12 cellular contexts compared by ENCODE assay signal in genomic region chr6:25312703-25313102, GRCh38. TPM values are rescaled to one million over a fixed set of nuclear protein-coding genes. Genes with fewer than 3 reads are reported as not detected.
DNase-seq lines count a peak whose midpoint lies in the region; ATAC-seq, FAIRE-seq and TF ChIP-seq lines count a peak whose summit lies in the region.
"Had no signal": no experiment of that assay in that cellular context is flagged by ENCODE, and none has a peak within 500 bp of the region (broad histone marks: within the 10 kb centered on the region; RNA-seq: fewer than 3 reads in every experiment).

No MANE protein-coding gene starts in this region.

- H3K79me2 ChIP-seq in ACC112 (ENCODE audit: control insufficient read depth, insufficient read depth, low read length, unreplicated experiment), result peaks cover 4% of the 10 kb centered on the region

- no peaks in the 10 kb centered on the region for H3K36me3 ChIP-seq in ACC112 (ENCODE audit: insufficient read depth, low read length)

- H3K9me3 Mint-ChIP-seq in brain, result no peaks in the 10 kb centered on the region
- no peaks in the 10 kb centered on the region for H3K9me3 Mint-ChIP-seq in stimulated activated naive B cell treated with anti-CD40 and anti-IgM and Interleukin-4, amounts not matched to agents 10 μg/mL and 1 μg/mL and 100 μg/mL, for 72 hours

- H3K4me1 ChIP-seq in ACC112 (ENCODE audit: control insufficient read depth, insufficient read depth, low read length, unreplicated experiment), result peaks cover 30% of the 10 kb centered on the region

- no peaks in the 10 kb centered on the region for H3K36me3 Mint-ChIP-seq in brain
- no peaks in the 10 kb centered on the region for H3K36me3 Mint-ChIP-seq in stimulated activated naive B cell treated with anti-CD40 and anti-IgM and Interleukin-4, amounts not matched to agents 10 μg/mL and 1 μg/mL and 100 μg/mL, for 72 hours

- DNase-seq in HS-5 (ENCODE audit: low read depth) (peak; percentile 64), kidney glomerular epithelial cell (lab: John Stamatoyannopoulos, UW) (peak; percentile 26), GM10266 (ENCODE audit: extremely low spot score) (no peak), frontal cortex (ENCODE audit: low spot score in 2 of 2) (no peak), superior temporal gyrus (ENCODE audit: extremely low spot score) (no peak)
- DNase-seq in stimulated activated naive B cell treated with anti-CD40 and anti-IgM and Interleukin-4, amounts not matched to agents 10 μg/mL and 1 μg/mL and 100 μg/mL, for 72 hours, result no peak
- DNase-seq: activated CD4-positive, alpha-beta T cell treated with anti-CD3 and anti-CD28 coated beads, Interleukin-2, amount 50 U/mL, for 1 hour; H7; NCI-H1417 treated with DMSO at 0.1 percent for 48 hours had no signal

- peak overlapping the region in 2 of 5 experiments; percentile 69 to 80 for H3K27ac Mint-ChIP-seq in brain
- H3K27ac Mint-ChIP-seq in stimulated activated naive B cell treated with anti-CD40 and anti-IgM and Interleukin-4, amounts not matched to agents 10 μg/mL and 1 μg/mL and 100 μg/mL, for 72 hours, result no peak overlapping the region

- H3K4me3 Mint-ChIP-seq in brain, result peak overlapping the region in 3 of 5 experiments; percentile 12 to 66 (median 21)
- no peak overlapping the region for H3K4me3 Mint-ChIP-seq in stimulated activated naive B cell treated with anti-CD40 and anti-IgM and Interleukin-4, amounts not matched to agents 10 μg/mL and 1 μg/mL and 100 μg/mL, for 72 hours

- no peaks in the 10 kb centered on the region for H3K27me3 ChIP-seq in ACC112 (ENCODE audit: insufficient read depth, low read length)

- H3K27ac ChIP-seq in ACC112 (ENCODE audit: low read depth, low read length), result peak overlapping the region; percentile 92

- no peak for ATAC-seq in stimulated activated naive B cell treated with anti-CD40 and anti-IgM and Interleukin-4, amounts not matched to agents 10 μg/mL and 1 μg/mL and 100 μg/mL, for 72 hours (replicated peaks)

- peak overlapping the region; percentile 65 for H3K4me3 ChIP-seq in ACC112 (ENCODE audit: low read depth, low read length)

- H2AFZ ChIP-seq in ACC112 (ENCODE audit: low read length, unreplicated experiment), result peak overlapping the region; percentile 68

- no peaks in the 10 kb centered on the region for H3K27me3 Mint-ChIP-seq in brain
- no peaks in the 10 kb centered on the region for H3K27me3 Mint-ChIP-seq in stimulated activated naive B cell treated with anti-CD40 and anti-IgM and Interleukin-4, amounts not matched to agents 10 μg/mL and 1 μg/mL and 100 μg/mL, for 72 hours

- no peak for FAIRE-seq in frontal cortex (lab: Jason Lieb, UNC)
- FAIRE-seq: G401.6 had no signal

- peaks cover 46% of the 10 kb centered on the region for H3K4me1 Mint-ChIP-seq in brain
- peaks cover 0 to 14% of the 10 kb centered on the region in 2 donors for H3K4me1 Mint-ChIP-seq in stimulated activated naive B cell treated with anti-CD40 and anti-IgM and Interleukin-4, amounts not matched to agents 10 μg/mL and 1 μg/mL and 100 μg/mL, for 72 hours

- TF ChIP-seq CTCF in brain (conservative IDR thresholded peaks at IDR 0.05) (no peak), GM10266 (IDR thresholded peaks at IDR 0.05; ENCODE audit: control insufficient read depth, insufficient read depth, low read depth, missing control alignments) (no peak)

RNA-seq across cellular contexts. Expression of gene CARMIL1, which starts 33.5 kb away (rescaled TPM):
- 13.2 TPM for polyA plus RNA-seq in brain (ENCODE audit: insufficient read depth, low read depth, low replicate concordance)
- total RNA-seq in frontal cortex, result 32.6 TPM

Comparison
In these comparisons a context has a peak if more than half of its experiments do, and no peak if none do; other contexts are left out.
1. DNase-seq: peak in HS-5 (single experiment) and kidney glomerular epithelial cell (single experiment); none in GM10266 (single experiment), frontal cortex (0 of 2), stimulated activated naive B cell treated with anti-CD40 and anti-IgM and Interleukin-4, amounts not matched to agents 10 μg/mL and 1 μg/mL and 100 μg/mL, for 72 hours (single experiment) and superior temporal gyrus (single experiment).
2. H3K4me3 Mint-ChIP-seq: peak in brain (3 of 5); none in stimulated activated naive B cell treated with anti-CD40 and anti-IgM and Interleukin-4, amounts not matched to agents 10 μg/mL and 1 μg/mL and 100 μg/mL, for 72 hours (0 of 2).